14 cellular contexts compared by ENCODE assay signal in the genomic region with DNA sequence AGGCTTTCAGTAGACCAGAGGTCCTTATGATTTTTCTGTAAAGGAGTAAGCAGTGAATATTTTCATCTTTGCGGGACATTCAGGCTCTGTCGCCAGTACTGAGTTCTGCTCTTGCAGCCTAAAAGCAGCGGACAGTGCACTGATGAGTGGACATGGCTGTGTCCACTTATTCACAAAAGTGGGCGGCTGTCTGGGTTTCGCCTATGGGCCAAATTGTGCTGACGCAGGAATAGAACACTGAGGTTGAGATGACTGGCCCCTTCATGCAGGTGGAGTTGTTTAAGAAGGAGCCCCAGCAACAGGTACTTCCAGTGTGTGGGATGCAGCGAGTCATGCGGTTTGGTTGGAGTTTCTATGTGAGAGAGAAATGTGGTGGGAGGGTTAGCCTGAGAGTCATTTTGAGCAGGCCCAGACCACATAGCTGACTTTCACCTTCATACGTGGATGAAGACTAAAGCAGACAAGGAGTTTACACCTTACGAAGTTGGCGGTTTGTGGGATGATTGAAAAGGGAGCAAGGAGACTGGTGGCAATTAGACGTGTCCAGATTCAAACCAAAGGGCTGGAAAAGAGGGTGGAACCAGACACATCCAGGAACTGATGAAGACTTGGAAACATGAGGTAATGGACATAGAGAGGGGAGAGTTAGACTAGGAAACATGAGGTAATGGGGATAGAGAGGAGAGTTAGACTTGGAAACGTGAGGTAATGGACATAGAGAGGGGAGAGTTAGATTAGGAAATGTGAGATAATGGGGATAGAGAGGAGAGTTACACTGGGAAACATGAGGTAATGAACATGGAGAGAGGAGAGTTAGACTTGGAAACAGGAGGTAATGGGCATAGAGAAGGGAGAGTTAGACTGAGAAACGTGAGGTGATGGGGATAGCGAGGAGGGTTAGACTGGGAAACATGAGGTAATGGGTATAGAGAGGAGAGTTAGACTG. TPM values are rescaled to one million over a fixed set of nuclear protein-coding genes. Genes with fewer than 3 reads are reported as not detected.
A peak's percentile ranks its signal among the peaks of the same experiment; 100 is the strongest.
DNase-seq lines count a peak whose midpoint lies in the region; ATAC-seq and TF ChIP-seq lines count a peak whose summit lies in the region.
"Had no signal": no experiment of that assay in that cellular context is flagged by ENCODE, and none has a peak within 500 bp of the region (broad histone marks: within the 10 kb centered on the region; RNA-seq: fewer than 3 reads in every experiment).

No MANE protein-coding gene starts in this region.

- in situ Hi-C loops in mammary epithelial cell (cut with MboI; ENCODE audit: low sequenced_read_pairs in 2 of 2) = no loop called here

- no peak overlapping the region for H3K4me2 ChIP-seq in mammary epithelial cell (ENCODE audit: insufficient read depth, low read depth, low read length)

- POLR2A ChIA-PET in MCF 10A (lab: Yijun Ruan, JAX) = interaction anchor here (0.6 kb wide), 1 partner anchor 21 kb away, joined by 3 read pairs; no protein-coding TSS in a partner anchor

- CTCF ChIA-PET in mammary epithelial cell (lab: Charles Lee; ENCODE audit: low non-redundant PET) = no interaction called here
- CTCF ChIA-PET in MCF 10A (lab: Yijun Ruan, JAX) = no interaction called here

- intact Hi-C loops in mammary epithelial cell (cut with micrococcal nuclease) (no loop called here), MCF 10A (cut with micrococcal nuclease) (no loop called here)

- H3K27ac ChIP-seq in mammary epithelial cell (ENCODE audit: insufficient read depth, low read depth, low read length) = no peak overlapping the region
- H3K27ac ChIP-seq: heart left ventricle had no signal

- 92% methylated on average over 15 of the region's 15 CpGs for WGBS in mammary epithelial cell (ENCODE audit: low coverage, missing lambda C conversion rate)

- peaks cover 16% of the 10 kb centered on the region for H3K36me3 Mint-ChIP-seq in MCF 10A (ENCODE audit: insufficient read depth, unreplicated experiment)
- peaks cover 26% of the 10 kb centered on the region for H3K36me3 Mint-ChIP-seq in osteocyte (ENCODE audit: unreplicated experiment)

- no peak overlapping the region for H3K27ac Mint-ChIP-seq in MCF 10A (ENCODE audit: low read depth, unreplicated experiment)
- no peak overlapping the region for H3K27ac Mint-ChIP-seq in osteocyte (ENCODE audit: unreplicated experiment)
- H3K27ac Mint-ChIP-seq: activated naive CD8-positive, alpha-beta T cell; H9; T-cell had no signal

- ATAC-seq in GM18505 (IDR thresholded peaks at IDR 0.05; ENCODE audit: unreplicated experiment) = no peak
- ATAC-seq: heart left ventricle, T-cell had no signal

- TF ChIP-seq POLR2A in GM18505 (IDR thresholded peaks at IDR 0.05; ENCODE audit: borderline replicate concordance, extremely low read depth, insufficient read depth, insufficient read length) = no peak

- no peak overlapping the region for H3K4me3 ChIP-seq in mammary epithelial cell (replicated peaks in 1 of 3; ENCODE audit: insufficient read depth in 1 of 3, low read depth in 2 of 3, low read length in 3 of 3)
- H3K4me3 ChIP-seq: heart left ventricle had no signal

- no TSS peak for BruUV-seq in mammary epithelial cell (replicated peaks; lab: Mats Ljungman, UMichigan)
- BruUV-seq in MCF 10A (replicated peaks; lab: Mats Ljungman, UMichigan) = no TSS peak

- H4K20me1 ChIP-seq in mammary epithelial cell (ENCODE audit: insufficient read depth, low read length) = no peaks in the 10 kb centered on the region

- H3K4me1 Mint-ChIP-seq in MCF 10A (ENCODE audit: insufficient read depth, unreplicated experiment) = no peaks in the 10 kb centered on the region
- H3K4me1 Mint-ChIP-seq in osteocyte (ENCODE audit: unreplicated experiment) = no peaks in the 10 kb centered on the region
- H3K4me1 Mint-ChIP-seq: H9 had no signal

- dilution Hi-C loops in mammary epithelial cell (cut with HindIII; ENCODE audit: low sequenced_read_pairs) = no loop called here

- TF ChIP-seq CTCF in mammary epithelial cell (conservative IDR thresholded peaks at IDR 0.05 in 1 of 2, IDR thresholded peaks at IDR 0.05 in 1 of 2; ENCODE audit: extremely low read depth in 1 of 2, insufficient read depth in 1 of 2, low read depth in 1 of 2, low read length in 2 of 2) = no peak
- no peak for TF ChIP-seq CTCF in MCF 10A (IDR thresholded peaks at IDR 0.05; ENCODE audit: unreplicated experiment)
- no peak for TF ChIP-seq CTCF in osteocyte (IDR thresholded peaks at IDR 0.05)

- H3K27me3 Mint-ChIP-seq in MCF 10A (ENCODE audit: insufficient read depth, unreplicated experiment) (no peaks in the 10 kb centered on the region), osteocyte (ENCODE audit: unreplicated experiment) (no peaks in the 10 kb centered on the region)
- H3K27me3 Mint-ChIP-seq: activated naive CD8-positive, alpha-beta T cell; T-cell had no signal

- H3K36me3 ChIP-seq in mammary epithelial cell (ENCODE audit: insufficient read depth, low read length) = peaks cover 25% of the 10 kb centered on the region

- no peaks in the 10 kb centered on the region for H3K4me1 ChIP-seq in mammary epithelial cell (ENCODE audit: insufficient read depth, low read length)

- no peaks in the 10 kb centered on the region for H3K9me3 ChIP-seq in mammary epithelial cell (replicated peaks; ENCODE audit: insufficient read depth, low read length)
- H3K9me3 ChIP-seq: heart left ventricle had no signal

- no peak overlapping the region for H3K9ac ChIP-seq in mammary epithelial cell (ENCODE audit: insufficient read depth, low read length)

- no peak overlapping the region for H2AFZ ChIP-seq in mammary epithelial cell (ENCODE audit: low read depth, low read length)

- H3K9me3 Mint-ChIP-seq in MCF 10A (ENCODE audit: unreplicated experiment) (no peaks in the 10 kb centered on the region), osteocyte (ENCODE audit: unreplicated experiment) (no peaks in the 10 kb centered on the region)
- H3K9me3 Mint-ChIP-seq: H9, T-cell had no signal

- no peaks in the 10 kb centered on the region for H3K27me3 ChIP-seq in mammary epithelial cell (ENCODE audit: insufficient read depth, low read length)
- H3K27me3 ChIP-seq: heart left ventricle had no signal

- H3K79me2 ChIP-seq in mammary epithelial cell (ENCODE audit: insufficient read depth, low read length) = peaks cover 20% of the 10 kb centered on the region

- no peak overlapping the region for H3K4me3 Mint-ChIP-seq in MCF 10A (ENCODE audit: unreplicated experiment)
- no peak overlapping the region for H3K4me3 Mint-ChIP-seq in osteocyte (ENCODE audit: unreplicated experiment)
- H3K4me3 Mint-ChIP-seq: activated naive CD8-positive, alpha-beta T cell; H9; T-cell had no signal

- DNase-seq in mammary epithelial cell (peak; percentile 46), MCF 10A (ENCODE audit: unreplicated experiment) (no peak), osteocyte (ENCODE audit: extremely low spot score, unreplicated experiment) (peak; percentile 34), ureter (ENCODE audit: low spot score) (peak; percentile 13)
- peak; percentile 26 to 48 for DNase-seq in activated CD4-positive, alpha-beta T cell treated with anti-CD3 and anti-CD28 coated beads, Interleukin-2, amount 50 U/mL, for 24 hours (ENCODE audit: low read depth in 1 of 2, low spot score in 1 of 2)
- no peak for DNase-seq in NK-92 treated with Interleukin-12 subunit alpha and Interleukin-12 subunit beta, amount 100 ng/mL, for 24 hours (lab: John Stamatoyannopoulos, UW)
- DNase-seq in effector CD8-positive, alpha-beta T cell (lab: John Stamatoyannopoulos, UW) = no peak
- DNase-seq: effector CD4-positive, alpha-beta T cell; H9; heart left ventricle; NCI-H1092; T-cell had no signal

RNA-seq across cellular contexts. Expression of a gene that starts 38.2 kb away (rescaled TPM):
- total RNA-seq in mammary epithelial cell = 10 to 100 TPM; 17.3 to 25.0 TPM
- polyA plus RNA-seq in mammary epithelial cell = 15.6 TPM
- polyA minus RNA-seq in mammary epithelial cell = 18.0 TPM
- 14.2 and 18.2 TPM in 2 replicates for total RNA-seq in MCF 10A (2022)
- total RNA-seq in osteocyte = 13.6 and 15.3 TPM in 2 replicates
- 24.1 TPM for total RNA-seq in ureter

RNA-seq across cellular contexts. Expression of a gene that starts 45.5 kb away (rescaled TPM):
- 10 to 100 TPM; 54.2 to 80.3 TPM for total RNA-seq in mammary epithelial cell
- polyA plus RNA-seq in mammary epithelial cell = 88.3 TPM
- polyA minus RNA-seq in mammary epithelial cell = 62.7 TPM
- total RNA-seq in MCF 10A (2022) = 22.2 and 25.1 TPM in 2 replicates
- 26.0 and 31.7 TPM in 2 replicates for total RNA-seq in osteocyte
- 36.2 TPM for total RNA-seq in ureter

Comparison
In these comparisons a context has a peak if more than half of its experiments do, and no peak if none do; other contexts are left out.
1. DNase-seq: peak in mammary epithelial cell (single experiment), activated CD4-positive, alpha-beta T cell treated with anti-CD3 and anti-CD28 coated beads, Interleukin-2, amount 50 U/mL, for 24 hours (2 of 2), osteocyte (single experiment) and ureter (single experiment); none in MCF 10A (single experiment), NK-92 treated with Interleukin-12 subunit alpha and Interleukin-12 subunit beta, amount 100 ng/mL, for 24 hours (single experiment) and effector CD8-positive, alpha-beta T cell (single experiment).